In the genomic region with DNA sequence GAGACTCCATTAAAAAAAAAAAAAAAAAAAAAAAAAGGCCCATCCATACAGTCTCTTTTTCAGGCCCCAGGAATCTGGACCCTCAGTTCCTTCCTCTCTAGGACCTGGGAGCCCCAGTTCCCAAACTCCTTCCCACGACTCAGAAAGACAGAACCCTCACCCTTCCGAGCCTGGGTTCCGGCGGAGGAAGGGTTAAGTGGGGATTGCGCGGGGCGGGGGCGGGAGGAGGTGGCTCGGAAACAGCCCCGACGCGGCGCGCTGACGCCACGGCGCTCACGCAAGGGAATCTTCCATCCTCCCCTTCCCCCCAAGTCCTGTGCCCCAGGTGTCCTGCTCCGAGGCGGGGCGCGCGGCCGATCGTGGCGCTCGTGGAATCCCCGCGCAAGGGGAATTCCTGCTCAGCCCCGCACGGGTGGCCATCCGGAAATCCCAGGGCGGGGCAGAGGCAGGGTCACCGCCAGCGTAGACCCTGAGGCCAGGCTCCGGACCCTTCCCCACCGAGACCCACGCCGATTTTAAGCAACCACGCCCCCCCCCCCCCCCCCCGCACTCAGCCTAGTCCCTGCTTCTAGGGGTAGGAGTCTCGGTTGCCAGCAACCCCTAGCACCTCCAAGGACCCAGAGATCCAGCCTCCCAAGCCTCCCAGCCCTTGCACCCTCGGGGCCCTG, we compare ENCODE assay signal across 8 cellular contexts.
DNase-seq lines count a peak whose midpoint lies in the region; ATAC-seq and TF ChIP-seq lines count a peak whose summit lies in the region.

No MANE protein-coding gene starts in this region.

- H3K27ac ChIP-seq in effector memory CD4-positive, alpha-beta T cell (ENCODE audit: insufficient read depth, low read length, poor library complexity, severe bottlenecking), result peak overlapping the region; percentile 99

- no peak for DNase-seq in AG09309 (ENCODE audit: low read depth)
- DNase-seq in NCI-H82 treated with DMSO at 0.1 percent for 48 hours (lab: John Stamatoyannopoulos, UW; ENCODE audit: unreplicated experiment), result peak; percentile 57
- DNase-seq in activated CD8-positive, alpha-beta memory T cell treated with anti-CD3 and anti-CD28 coated beads for 48 hours (ENCODE audit: low read depth in 2 of 3, low spot score in 2 of 3), result peak; percentile 59 to 77 (median 61)
- peak; percentile 79 to 85 (median 80) for DNase-seq in effector memory CD4-positive, alpha-beta T cell
- peak; percentile 73 for DNase-seq in medulla oblongata (ENCODE audit: extremely low spot score)
- peak; percentile 68 to 81 (median 79) for DNase-seq in stimulated activated CD4-positive, alpha-beta T cell treated with anti-CD3 and anti-CD28 coated beads, TNF-alpha, amount 100 ng/mL, for 4 hours (ENCODE audit: low read depth in 3 of 3)

- TF ChIP-seq CTCF in AG09309 (IDR thresholded peaks at IDR 0.05; ENCODE audit: control insufficient read depth, insufficient read depth, low read depth, low read length, missing control alignments), result no peak

- peaks cover 24% of the 10 kb centered on the region for H3K36me3 ChIP-seq in effector memory CD4-positive, alpha-beta T cell (ENCODE audit: control insufficient read depth, insufficient read depth, low read length)

- ATAC-seq in GM19025 (IDR thresholded peaks at IDR 0.05; ENCODE audit: low read depth, unreplicated experiment), result peak; percentile 42
- ATAC-seq in HG03565 (IDR thresholded peaks at IDR 0.05; ENCODE audit: unreplicated experiment), result peak; percentile 30

- H3K27me3 ChIP-seq in effector memory CD4-positive, alpha-beta T cell (replicated peaks; ENCODE audit: control insufficient read depth, insufficient read depth, low read length, poor library complexity, severe bottlenecking), result no peaks in the 10 kb centered on the region

- peak overlapping the region; percentile 91 for H3K4me3 ChIP-seq in AG09309 (ENCODE audit: control insufficient read depth, low read depth, low read length)
- peak overlapping the region; percentile 85 for H3K4me3 ChIP-seq in effector memory CD4-positive, alpha-beta T cell (ENCODE audit: insufficient read depth, low read depth, low read length, poor library complexity, severe bottlenecking)

- peaks cover 69% of the 10 kb centered on the region for H3K4me1 ChIP-seq in effector memory CD4-positive, alpha-beta T cell (ENCODE audit: control insufficient read depth, insufficient read depth, low read length, poor library complexity, severe bottlenecking)

- no peaks in the 10 kb centered on the region for H3K9me3 ChIP-seq in effector memory CD4-positive, alpha-beta T cell (ENCODE audit: control insufficient read depth, low read length)
